ENCODE assay signal across 30 cellular contexts in the genomic region with DNA sequence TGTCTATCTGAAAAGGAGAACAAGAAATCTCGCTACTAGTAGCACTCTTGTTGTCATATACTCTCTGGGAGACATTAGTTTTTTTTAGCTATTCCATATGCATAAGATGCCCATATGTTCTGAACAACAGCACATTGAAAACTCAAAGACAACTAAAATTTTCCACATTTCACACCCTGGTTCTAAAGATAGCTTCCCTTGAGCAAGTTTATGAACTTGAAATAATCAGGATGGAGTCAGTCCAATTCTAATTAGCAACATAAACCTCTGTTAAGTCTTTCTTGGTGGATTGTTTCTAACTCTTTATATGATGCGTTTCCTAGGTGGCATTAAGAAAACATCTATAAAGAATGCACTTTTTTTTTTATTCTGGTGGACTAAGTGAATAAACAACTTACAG.
"Had no signal": no experiment of that assay in that cellular context is flagged by ENCODE, and none has a peak within 500 bp of the region (broad histone marks: within the 10 kb centered on the region; RNA-seq: fewer than 3 reads in every experiment).

No MANE protein-coding gene starts in this region.

- H3K4me3 ChIP-seq: neural progenitor cell, ovary, psoas muscle, right lobe of liver, sigmoid colon, stomach, suprapubic skin, testis, tibial artery, transverse colon, upper lobe of right lung, uterus had no signal

- H3K9me3 Mint-ChIP-seq: type B pancreatic cell had no signal

- H3K27me3 Mint-ChIP-seq: naive thymus-derived CD4-positive, alpha-beta T cell; progenitor cell of endocrine pancreas; stimulated activated naive B cell treated with anti-CD40 and anti-IgM and Interleukin-4, amounts not matched to agents 10 μg/mL and 1 μg/mL and 100 μg/mL, for 72 hours; stimulated activated naive CD8-positive, alpha-beta T cell treated with anti-CD3 and anti-CD28 coated beads, Interleukin-15, Interleukin-2, amounts not matched to agents 100 ng/mL and 50 ng/mL, for 24 hours; type B pancreatic cell had no signal

- H3K27ac Mint-ChIP-seq: naive thymus-derived CD4-positive, alpha-beta T cell; natural killer cell; nephron; neural progenitor cell; progenitor cell of endocrine pancreas; stimulated activated effector memory CD8-positive, alpha-beta T cell treated with anti-CD3 and anti-CD28 coated beads, Interleukin-12 subunit alpha, Interleukin-12 subunit beta, amount 100 ng/mL, for 72 hours; stimulated activated naive B cell treated with anti-CD40 and anti-IgM and Interleukin-4, amounts not matched to agents 10 μg/mL and 1 μg/mL and 100 μg/mL, for 72 hours; stimulated activated naive CD8-positive, alpha-beta T cell treated with anti-CD3 and anti-CD28 coated beads, Interleukin-15, Interleukin-2, amounts not matched to agents 100 ng/mL and 50 ng/mL, for 24 hours; type B pancreatic cell had no signal

- H3K4me3 Mint-ChIP-seq: naive thymus-derived CD4-positive, alpha-beta T cell; natural killer cell; nephron; neural progenitor cell; stimulated activated effector memory CD8-positive, alpha-beta T cell treated with anti-CD3 and anti-CD28 coated beads, Interleukin-12 subunit alpha, Interleukin-12 subunit beta, amount 100 ng/mL, for 72 hours; stimulated activated naive B cell treated with anti-CD40 and anti-IgM and Interleukin-4, amounts not matched to agents 10 μg/mL and 1 μg/mL and 100 μg/mL, for 72 hours; stimulated activated naive CD8-positive, alpha-beta T cell treated with anti-CD3 and anti-CD28 coated beads, Interleukin-15, Interleukin-2, amounts not matched to agents 100 ng/mL and 50 ng/mL, for 24 hours; type B pancreatic cell had no signal

- ATAC-seq: naive thymus-derived CD4-positive, alpha-beta T cell; natural killer cell; psoas muscle; right cardiac atrium; right lobe of liver; stimulated activated effector memory CD8-positive, alpha-beta T cell treated with anti-CD3 and anti-CD28 coated beads, Interleukin-12 subunit alpha, Interleukin-12 subunit beta, amount 100 ng/mL, for 72 hours; stimulated activated naive B cell treated with anti-CD40 and anti-IgM and Interleukin-4, amounts not matched to agents 10 μg/mL and 1 μg/mL and 100 μg/mL, for 72 hours; upper lobe of right lung had no signal

- DNase-seq: naive thymus-derived CD4-positive, alpha-beta T cell; natural killer cell; occipital lobe; ovary; posterior cingulate gyrus; psoas muscle; retina; right cardiac atrium; right lobe of liver; sigmoid colon; small intestine; stimulated activated CD4-positive, alpha-beta T cell treated with anti-CD3 and anti-CD28 coated beads, Interleukin-15, amount 100 ng/mL, for 24 hours; stimulated activated CD4-positive, alpha-beta T cell treated with anti-CD3 and anti-CD28 coated beads, Interleukin-2, amount 100 ng/mL, for 24 hours; stimulated activated CD4-positive, alpha-beta T cell treated with anti-CD3 and anti-CD28 coated beads, Interleukin-2, amount 100 ng/mL, for 48 hours; stimulated activated CD4-positive, alpha-beta T cell treated with anti-CD3 and anti-CD28 coated beads, Interleukin-4, amount 100 ng/mL, for 24 hours; stimulated activated naive B cell treated with anti-CD40 and anti-IgM and Interleukin-4, amounts not matched to agents 10 μg/mL and 1 μg/mL and 100 μg/mL, for 72 hours; stimulated activated naive CD4-positive, alpha-beta T cell treated with Interleukin-2 at 50 U/mL for 16 hours; stomach; testis; tibial artery; transverse colon; upper lobe of right lung; uterus had no signal

- H3K36me3 Mint-ChIP-seq: natural killer cell; neural progenitor cell; stimulated activated effector memory CD8-positive, alpha-beta T cell treated with anti-CD3 and anti-CD28 coated beads, Interleukin-12 subunit alpha, Interleukin-12 subunit beta, amount 100 ng/mL, for 72 hours; stimulated activated naive B cell treated with anti-CD40 and anti-IgM and Interleukin-4, amounts not matched to agents 10 μg/mL and 1 μg/mL and 100 μg/mL, for 72 hours; type B pancreatic cell had no signal

- H3K4me1 Mint-ChIP-seq: naive thymus-derived CD4-positive, alpha-beta T cell; natural killer cell; nephron; neural progenitor cell; stimulated activated effector memory CD8-positive, alpha-beta T cell treated with anti-CD3 and anti-CD28 coated beads, Interleukin-12 subunit alpha, Interleukin-12 subunit beta, amount 100 ng/mL, for 72 hours; stimulated activated naive B cell treated with anti-CD40 and anti-IgM and Interleukin-4, amounts not matched to agents 10 μg/mL and 1 μg/mL and 100 μg/mL, for 72 hours had no signal
